1 cellular context compared by ENCODE assay signal in the genomic region with DNA sequence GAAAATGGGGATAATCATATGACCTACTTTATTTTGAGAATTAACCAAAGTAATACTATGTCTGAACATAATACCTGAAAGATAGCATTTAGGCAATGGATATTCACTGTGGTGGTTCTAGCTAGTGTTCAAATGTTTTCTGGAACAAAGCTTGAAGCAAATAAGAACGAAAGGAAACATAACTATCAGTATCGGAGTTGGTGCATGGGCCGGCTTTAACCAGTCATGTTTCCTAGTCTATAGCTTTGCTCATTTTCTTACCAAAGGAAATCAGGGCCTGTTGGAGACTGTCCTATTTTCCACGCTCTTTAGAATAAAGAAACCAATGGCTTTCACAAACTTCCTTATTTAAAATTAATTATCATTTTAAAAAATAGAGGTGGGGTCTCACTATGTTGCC.
TF ChIP-seq lines count a peak whose summit lies in the region.

No MANE protein-coding gene starts in this region.

TF ChIP-seq in GM12878, 131 proteins besides CTCF, POLR2A, EP300 and RAD21:
- TF ChIP-seq MTA3 (IDR thresholded peaks at IDR 0.05; ENCODE audit: borderline replicate concordance, low read length): no peak
TF ChIP-seq in GM12878: peak in this region for 0.
